ENCODE assay signal across 29 cellular contexts in the genomic region with DNA sequence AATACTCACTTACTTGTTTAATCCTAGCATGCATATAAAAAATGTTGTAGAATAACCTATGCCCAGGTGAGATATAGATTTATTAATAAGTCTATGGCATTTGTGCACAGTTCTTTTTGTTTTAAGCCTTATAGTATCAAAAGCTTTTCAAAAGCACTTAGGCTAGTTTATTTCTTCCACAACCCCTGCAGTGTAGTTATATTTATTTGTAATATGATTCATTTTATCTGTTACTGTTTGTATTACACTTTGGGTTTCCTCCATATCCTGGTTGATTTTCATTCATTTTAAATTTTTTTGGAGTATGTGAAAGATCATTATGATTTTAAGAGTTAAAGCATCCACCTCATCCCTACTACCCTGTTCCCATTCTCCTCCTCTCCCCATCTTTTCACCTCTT. TPM values are rescaled to one million over a fixed set of nuclear protein-coding genes. Genes with fewer than 3 reads are reported as not detected.
"Had no signal": no experiment of that assay in that cellular context is flagged by ENCODE, and none has a peak within 500 bp of the region (broad histone marks: within the 10 kb centered on the region; RNA-seq: fewer than 3 reads in every experiment).

No MANE protein-coding gene starts in this region.

- ATAC-seq: esophagus mucosa; gastrocnemius medialis; left ventricle myocardium superior; lower lobe of right lung; naive thymus-derived CD8-positive, alpha-beta T cell; psoas muscle; right cardiac atrium; stimulated activated memory B cell treated with anti-CD40 and anti-IgM and Interleukin-4, amounts not matched to agents 10 μg/mL and 1 μg/mL and 100 μg/mL, for 72 hours; stimulated activated naive CD8-positive, alpha-beta T cell treated with anti-CD3 and anti-CD28 coated beads, Interleukin-15, Interleukin-2, amounts not matched to agents 100 U/mL and 50 U/mL, for 24 hours; upper lobe of right lung had no signal

- H3K27me3 ChIP-seq: gastrocnemius medialis, ovary, sigmoid colon, transverse colon, upper lobe of right lung, uterus had no signal

- H3K9me3 ChIP-seq: gastrocnemius medialis, lower lobe of right lung, ovary, psoas muscle, sigmoid colon, suprapubic skin, transverse colon, upper lobe of right lung, uterus had no signal

- H3K36me3 ChIP-seq: gastrocnemius medialis, lower lobe of right lung, ovary, sigmoid colon, suprapubic skin, transverse colon, upper lobe of right lung, uterus had no signal

- DNase-seq: dorsolateral prefrontal cortex; effector CD4-positive, alpha-beta T cell; foreskin fibroblast; gastrocnemius medialis; head of caudate nucleus; left ventricle myocardium superior; lower lobe of right lung; naive thymus-derived CD8-positive, alpha-beta T cell; nephron progenitor cell; nucleus accumbens; ovary; posterior cingulate gyrus; psoas muscle; right cardiac atrium; sigmoid colon; small intestine; stimulated activated CD4-positive, alpha-beta T cell treated with anti-CD3 and anti-CD28 coated beads, Interleukin-12 subunit alpha, Interleukin-12 subunit beta, amount 100 ng/mL, for 4 hours; stimulated activated CD4-positive, alpha-beta T cell treated with anti-CD3 and anti-CD28 coated beads, Interleukin-1b, Interleukin-23, amount 100 ng/mL, for 48 hours; stimulated activated CD4-positive, alpha-beta T cell treated with anti-CD3 and anti-CD28 coated beads, Interleukin-4, amount 100 ng/mL, for 1 hour; stimulated activated naive CD8-positive, alpha-beta T cell treated with anti-CD3 and anti-CD28 coated beads, Interleukin-15, Interleukin-2, amounts not matched to agents 100 U/mL and 50 U/mL, for 24 hours; transverse colon; upper lobe of right lung; uterus had no signal

- H3K27ac ChIP-seq: dorsolateral prefrontal cortex, epithelial cell of prostate, gastrocnemius medialis, lower lobe of right lung, ovary, psoas muscle, sigmoid colon, suprapubic skin, transverse colon, upper lobe of right lung, uterus had no signal

- FAIRE-seq: colon, keratinocyte, small intestine had no signal

- H3K4me3 ChIP-seq: dorsolateral prefrontal cortex, gastrocnemius medialis, lower lobe of right lung, ovary, psoas muscle, sigmoid colon, suprapubic skin, transverse colon, upper lobe of right lung, uterus had no signal

- H3K4me1 ChIP-seq: gastrocnemius medialis, lower lobe of right lung, psoas muscle, sigmoid colon, upper lobe of right lung, uterus had no signal

RNA-seq across cellular contexts. Expression of a gene that starts 18.8 kb away (rescaled TPM):
- polyA plus RNA-seq: naive thymus-derived CD8-positive, alpha-beta T cell had no signal
